In genomic region chr2:114937366-114937930, GRCh38 we compare ENCODE assay signal across 26 cellular contexts.
"Had no signal": no experiment of that assay in that cellular context is flagged by ENCODE, and none has a peak within 500 bp of the region (broad histone marks: within the 10 kb centered on the region; RNA-seq: fewer than 3 reads in every experiment).

No MANE protein-coding gene starts in this region.

- H3K9me3 ChIP-seq: colonic mucosa, esophagus squamous epithelium, gastroesophageal sphincter, left lung, lower lobe of right lung, mucosa of descending colon had no signal

- H3K36me3 ChIP-seq: colonic mucosa, esophagus squamous epithelium, gastroesophageal sphincter, heart left ventricle, left lung, lower lobe of right lung had no signal

- H3K27me3 ChIP-seq: colonic mucosa, esophagus squamous epithelium, gastroesophageal sphincter, heart left ventricle, hepatocyte, left lung had no signal

- H2AFZ ChIP-seq: hepatocyte had no signal

- H3K79me2 ChIP-seq: hepatocyte had no signal

- H3K4me2 ChIP-seq: hepatocyte had no signal

- FAIRE-seq: endometrium, frontal cortex, kidney had no signal

- DNase-seq: colonic mucosa; cortex of kidney; effector CD8-positive, alpha-beta T cell; effector memory CD8-positive, alpha-beta T cell; endodermal cell; erythroblast; esophagus squamous epithelium; foreskin fibroblast; heart left ventricle; hypothalamus; islet precursor cell; kidney; kidney glomerular epithelial cell; left colon; left lung; left ventricle myocardium superior; lower lobe of right lung; mesenchymal stem cell; mucosa of descending colon; naive B cell had no signal

- ATAC-seq: effector memory CD8-positive, alpha-beta T cell; esophagus mucosa; gastroesophageal sphincter; heart left ventricle; left colon; left lung; left ventricle myocardium superior; lower lobe of right lung; mucosa of descending colon had no signal

- H3K27ac ChIP-seq: colonic mucosa, epithelial cell of prostate, esophagus squamous epithelium, gastroesophageal sphincter, heart left ventricle, hepatocyte, left lung, lower lobe of right lung had no signal

- H3K4me1 ChIP-seq: colonic mucosa, esophagus squamous epithelium, gastroesophageal sphincter, heart left ventricle, left lung, lower lobe of right lung had no signal

- H3K4me3 ChIP-seq: colonic mucosa, esophagus squamous epithelium, gastroesophageal sphincter, heart left ventricle, hepatocyte, left lung, lower lobe of right lung, mucosa of descending colon had no signal
